14 cellular contexts compared by ENCODE assay signal in genomic region chr1:55179177-55179835, GRCh38. TPM values are rescaled to one million over a fixed set of nuclear protein-coding genes. Genes with fewer than 3 reads are reported as not detected.
DNase-seq lines count a peak whose midpoint lies in the region; ATAC-seq and TF ChIP-seq lines count a peak whose summit lies in the region.
"Had no signal": no experiment of that assay in that cellular context is flagged by ENCODE, and none has a peak within 500 bp of the region (broad histone marks: within the 10 kb centered on the region; RNA-seq: fewer than 3 reads in every experiment).

No MANE protein-coding gene starts in this region.

- H3K4me3 Mint-ChIP-seq in CD14-positive monocyte = no peak overlapping the region

- peaks cover 2 to 8% (median 3%) of the 10 kb centered on the region in 7 donors for H3K9me3 Mint-ChIP-seq in CD14-positive monocyte

- H3K9me3 ChIP-seq in HEK293 (ENCODE audit: control insufficient read depth, insufficient read depth, low read depth, low read length) (no peaks in the 10 kb centered on the region), WERI-Rb-1 (ENCODE audit: severe bottlenecking) (peaks cover 2% of the 10 kb centered on the region), heart left ventricle (peaks cover 0 to 9% (median under 1%) of the 10 kb centered on the region in 12 donors)

- DNase-seq in CD14-positive monocyte (ENCODE audit: low spot score) (no peak), RPMI7951 (ENCODE audit: low read depth) (peak; percentile 22), foreskin keratinocyte (no peak), WERI-Rb-1 (no peak), heart left ventricle (no peak)
- DNase-seq: effector memory CD4-positive, alpha-beta T cell; NCI-H1694; NCI-H526; stimulated activated CD4-positive, alpha-beta T cell treated with anti-CD3 and anti-CD28 coated beads, Interleukin-4, amount 100 ng/mL, for 1 hour; stimulated activated naive CD4-positive, alpha-beta T cell treated with Interleukin-2 at 50 U/mL for 16 hours had no signal

- H3K27ac Mint-ChIP-seq in CD14-positive monocyte = peak overlapping the region in 5 of 7 donors; percentile 1 to 38 (median 22)

- 86 to 89% (median 87%) methylated on average over 3 of the region's 3 CpGs for WGBS in heart left ventricle, 4 donors

- ATAC-seq in foreskin keratinocyte (peak; percentile 54), HG03095 (IDR thresholded peaks at IDR 0.05; ENCODE audit: unreplicated experiment) (no peak), GM21576 (IDR thresholded peaks at IDR 0.05; ENCODE audit: unreplicated experiment) (no peak), heart left ventricle (no peak)
- ATAC-seq: Right ventricle myocardium inferior had no signal

- H3K27me3 Mint-ChIP-seq in CD14-positive monocyte (ENCODE audit: low read depth in 3 of 3) = no peaks in the 10 kb centered on the region

- TF ChIP-seq POLR2A in heart left ventricle (IDR thresholded peaks at IDR 0.05) = no peak

- H3K4me3 ChIP-seq in HEK293 (ENCODE audit: low read depth, low read length) (no peak overlapping the region), WERI-Rb-1 (ENCODE audit: low read depth, low read length) (no peak overlapping the region), heart left ventricle (no peak overlapping the region)

- peaks cover 0 to 5% of the 10 kb centered on the region in 2 experiments; a peak in 1 of 3 replicates for H3K36me3 ChIP-seq in HEK293 (ENCODE audit: control insufficient read depth in 2 of 2, insufficient read depth in 1 of 2, low read length in 2 of 2)
- H3K36me3 ChIP-seq in WERI-Rb-1 = peaks cover 9% of the 10 kb centered on the region
- H3K36me3 ChIP-seq in heart left ventricle = peaks cover 0 to 30% (median 17%) of the 10 kb centered on the region in 9 donors

- H3K27me3 ChIP-seq in foreskin keratinocyte (no peaks in the 10 kb centered on the region), WERI-Rb-1 (ENCODE audit: insufficient read depth, low read depth, severe bottlenecking) (no peaks in the 10 kb centered on the region), heart left ventricle (no peaks in the 10 kb centered on the region)

- peaks cover 22 to 28% of the 10 kb centered on the region in 2 donors for H3K36me3 Mint-ChIP-seq in CD14-positive monocyte

- intact Hi-C loops in CD14-positive monocyte (cut with micrococcal nuclease) = no loop called here
- intact Hi-C loops in heart left ventricle (cut with DNase I) = no loop called here

- H3K27ac ChIP-seq in HEK293 (ENCODE audit: extremely low read depth, low read depth, low read length) = no peak overlapping the region
- no peak overlapping the region for H3K27ac ChIP-seq in foreskin keratinocyte
- no peak overlapping the region for H3K27ac ChIP-seq in WERI-Rb-1
- no peak overlapping the region for H3K27ac ChIP-seq in heart left ventricle

- POLR2A ChIA-PET in HEK293 (lab: Yijun Ruan, JAX) = no interaction called here

- H3K4me1 Mint-ChIP-seq in CD14-positive monocyte = peaks cover 21% of the 10 kb centered on the region

- CTCF ChIA-PET in HEK293 (lab: Yijun Ruan, JAX) = interaction anchor here (1.2 kb wide), 1 partner anchor 27 kb away, joined by 4 read pairs; no protein-coding TSS in a partner anchor

- H3K4me1 ChIP-seq in HEK293 (ENCODE audit: control insufficient read depth, insufficient read depth, low read length) = no peaks in the 10 kb centered on the region
- H3K4me1 ChIP-seq in foreskin keratinocyte = peaks cover 4% of the 10 kb centered on the region
- H3K4me1 ChIP-seq in heart left ventricle = peaks cover 0 to 39% (median 20%) of the 10 kb centered on the region in 12 donors

- no peak for TF ChIP-seq CTCF in CD14-positive monocyte (IDR thresholded peaks at IDR 0.05)
- TF ChIP-seq CTCF in HEK293 (tag by site-specific recombination; IDR thresholded peaks at IDR 0.05) = no peak
- no peak for TF ChIP-seq CTCF in foreskin keratinocyte (conservative IDR thresholded peaks at IDR 0.05)
- no peak for TF ChIP-seq CTCF in WERI-Rb-1 (IDR thresholded peaks at IDR 0.05; ENCODE audit: low read depth, low read length)
- TF ChIP-seq CTCF in heart left ventricle (IDR thresholded peaks at IDR 0.05) = no peak

TF ChIP-seq in HEK293, 187 proteins besides CTCF, POLR2A, EP300 and RAD21:
- TF ChIP-seq ZEB2 (tag by site-specific recombination; IDR thresholded peaks at IDR 0.05) (no peak), ZXDB (tag by site-specific recombination; IDR thresholded peaks at IDR 0.05) (no peak), ZNF311 (tag by site-specific recombination; IDR thresholded peaks at IDR 0.05; ENCODE audit: borderline replicate concordance) (no peak), ZNF677 (tag by site-specific recombination; IDR thresholded peaks at IDR 0.05) (peak; percentile 91), ZNF585B (tag by site-specific recombination; IDR thresholded peaks at IDR 0.05) (peak; percentile 78), BCL11A (tag by site-specific recombination; IDR thresholded peaks at IDR 0.05; ENCODE audit: low read depth) (no peak)
- TF ChIP-seq, protein P1, sequence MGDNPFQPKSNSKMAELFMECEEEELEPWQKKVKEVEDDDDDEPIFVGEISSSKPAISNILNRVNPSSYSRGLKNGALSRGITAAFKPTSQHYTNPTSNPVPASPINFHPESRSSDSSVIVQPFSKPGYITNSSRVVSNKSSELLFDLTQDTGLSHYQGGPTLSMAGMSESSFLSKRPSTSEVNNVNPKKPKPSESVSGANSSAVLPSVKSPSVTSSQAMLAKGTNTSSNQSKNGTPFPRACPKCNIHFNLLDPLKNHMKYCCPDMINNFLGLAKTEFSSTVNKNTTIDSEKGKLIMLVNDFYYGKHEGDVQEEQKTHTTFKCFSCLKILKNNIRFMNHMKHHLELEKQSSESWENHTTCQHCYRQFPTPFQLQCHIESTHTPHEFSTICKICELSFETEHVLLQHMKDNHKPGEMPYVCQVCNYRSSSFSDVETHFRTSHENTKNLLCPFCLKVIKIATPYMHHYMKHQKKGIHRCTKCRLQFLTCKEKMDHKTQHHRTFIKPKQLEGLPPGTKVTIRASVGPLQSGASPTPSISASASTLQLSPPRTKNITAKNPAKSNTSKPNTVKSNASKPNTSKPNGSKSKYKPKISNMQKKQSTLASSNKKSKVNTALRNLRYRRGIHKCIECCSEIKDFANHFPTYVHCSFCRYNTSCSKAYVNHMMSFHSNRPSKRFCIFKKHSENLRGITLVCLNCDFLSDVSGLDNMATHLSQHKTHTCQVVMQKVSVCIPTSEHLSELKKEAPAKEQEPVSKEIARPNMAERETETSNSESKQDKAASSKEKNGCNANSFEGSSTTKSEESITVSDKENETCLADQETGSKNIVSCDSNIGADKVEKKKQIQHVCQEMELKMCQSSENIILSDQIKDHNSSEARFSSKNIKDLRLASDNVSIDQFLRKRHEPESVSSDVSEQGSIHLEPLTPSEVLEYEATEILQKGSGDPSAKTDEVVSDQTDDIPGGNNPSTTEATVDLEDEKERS (tag by site-specific recombination; IDR thresholded peaks at IDR 0.05) = no peak
TF ChIP-seq in HEK293: peak in this region for 2.

RNA-seq across cellular contexts. Expression of gene USP24, which starts 35.9 kb away (rescaled TPM):
- polyA plus RNA-seq in CD14-positive monocyte (1 to 10 TPM; 1.1 to 2.1 TPM), foreskin keratinocyte (12.1 and 17.2 TPM in 2 replicates), heart left ventricle (10 to 100 TPM; 13.9 to 15.4 TPM)
- 21.3 and 26.2 TPM in 2 replicates for total RNA-seq in RPMI7951 (2014; rRNA removed; shearing (Covaris generic))
- total RNA-seq in foreskin keratinocyte (42.4 and 45.3 TPM in 2 replicates), heart left ventricle (10 to 100 TPM; 26.3 to 53.7 (median 36.8) TPM)
